23 cellular contexts compared by ENCODE assay signal in the genomic region with DNA sequence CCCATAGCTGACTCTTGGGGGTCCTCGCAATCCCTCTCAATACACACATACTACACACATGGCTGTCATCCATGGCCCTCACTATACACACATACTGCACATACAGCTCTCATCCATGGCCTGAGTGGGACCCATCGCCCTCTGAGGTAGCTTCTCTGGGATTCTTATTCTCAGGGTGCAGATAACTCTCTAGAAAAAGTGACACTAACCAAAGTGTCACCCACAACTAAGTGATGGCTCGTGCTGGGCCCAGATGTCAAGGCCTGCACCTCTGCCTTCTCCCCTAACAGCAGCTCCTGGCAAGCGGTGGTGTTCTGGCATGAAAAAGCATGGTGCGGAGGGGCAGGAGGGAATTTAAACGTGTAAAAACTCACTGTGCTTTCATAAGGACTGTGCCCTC.
A peak's percentile ranks its signal among the peaks of the same experiment; 100 is the strongest.
DNase-seq lines count a peak whose midpoint lies in the region; ATAC-seq and TF ChIP-seq lines count a peak whose summit lies in the region.
"Had no signal": no experiment of that assay in that cellular context is flagged by ENCODE, and none has a peak within 500 bp of the region (broad histone marks: within the 10 kb centered on the region; RNA-seq: fewer than 3 reads in every experiment).

No MANE protein-coding gene starts in this region.

- H3K27me3 Mint-ChIP-seq in CD8-positive, alpha-beta T cell (ENCODE audit: low read depth), result no peaks in the 10 kb centered on the region
- no peaks in the 10 kb centered on the region for H3K27me3 Mint-ChIP-seq in activated CD8-positive, alpha-beta T cell treated with anti-CD3 and anti-CD28 coated beads, Interleukin-2, amount 10 ng/mL, durations not matched to agents 7 days and 5 days (ENCODE audit: low read depth)
- H3K27me3 Mint-ChIP-seq in naive thymus-derived CD4-positive, alpha-beta T cell, result peaks cover 0 to 2% (median 0%) of the 10 kb centered on the region in 5 donors
- H3K27me3 Mint-ChIP-seq: activated CD8-positive, alpha-beta memory T cell treated with anti-CD3 and anti-CD28 coated beads, Interleukin-2, amount 10 ng/mL, durations not matched to agents 7 days and 5 days had no signal

- POLR2A ChIA-PET in CD8-positive, alpha-beta T cell (lab: Charles Lee), result interaction anchor here (0.9 to 1.2 kb wide), 3 partner anchors 211 to 260 kb away, joined by 3 to 4 read pairs (median 3); no protein-coding TSS in a partner anchor
- POLR2A ChIA-PET in activated CD8-positive, alpha-beta T cell treated with anti-CD3 and anti-CD28 coated beads, Interleukin-2, amount 10 ng/mL, durations not matched to agents 7 days and 5 days (lab: Charles Lee), result interaction anchor here (0.7 to 1.4 kb wide), 3 partner anchors 8 to 126 kb away, joined by 3 to 10 read pairs (median 5); no protein-coding TSS in a partner anchor
- POLR2A ChIA-PET in naive thymus-derived CD4-positive, alpha-beta T cell (lab: Charles Lee), result interaction anchor here (0.6 to 1.8 kb wide), 7 partner anchors 11 to 263 kb away, joined by 3 to 5 read pairs (median 4); no protein-coding TSS in a partner anchor

- no peak overlapping the region for H3K27ac ChIP-seq in CD8-positive, alpha-beta T cell (ENCODE audit: low read depth, low read length)
- peak overlapping the region; percentile 49 for H3K27ac ChIP-seq in naive thymus-derived CD4-positive, alpha-beta T cell (ENCODE audit: low read depth, low read length)
- H3K27ac ChIP-seq: brain microvascular endothelial cell, colonic mucosa, hepatocyte, lower lobe of right lung had no signal

- peak overlapping the region; percentile 18 for H3K27ac Mint-ChIP-seq in CD8-positive, alpha-beta T cell
- peak overlapping the region; percentile 12 for H3K27ac Mint-ChIP-seq in activated CD8-positive, alpha-beta T cell treated with anti-CD3 and anti-CD28 coated beads, Interleukin-2, amount 10 ng/mL, durations not matched to agents 7 days and 5 days
- H3K27ac Mint-ChIP-seq in naive thymus-derived CD4-positive, alpha-beta T cell, result peak overlapping the region in 8 of 9 donors; percentile 20 to 87 (median 62)

- no peaks in the 10 kb centered on the region for H3K9me3 Mint-ChIP-seq in CD8-positive, alpha-beta T cell
- no peaks in the 10 kb centered on the region for H3K9me3 Mint-ChIP-seq in activated CD8-positive, alpha-beta T cell treated with anti-CD3 and anti-CD28 coated beads, Interleukin-2, amount 10 ng/mL, durations not matched to agents 7 days and 5 days (ENCODE audit: insufficient read depth)
- peaks cover 0 to 3% (median 0%) of the 10 kb centered on the region in 11 donors for H3K9me3 Mint-ChIP-seq in naive thymus-derived CD4-positive, alpha-beta T cell

- intact Hi-C loops in CD8-positive, alpha-beta T cell (cut with DNase I, micrococcal nuclease), result no loop called here
- intact Hi-C loops in naive thymus-derived CD4-positive, alpha-beta T cell (cut with micrococcal nuclease), result loop anchor here in 1 of 2 donors (1.0 kb wide), 1 partner anchor 7 kb away; no protein-coding TSS in a partner anchor

- H3K4me3 ChIP-seq in CD8-positive, alpha-beta T cell (ENCODE audit: low read depth, low read length), result no peak overlapping the region
- H3K4me3 ChIP-seq in naive thymus-derived CD4-positive, alpha-beta T cell (ENCODE audit: low read length), result no peak overlapping the region
- H3K4me3 ChIP-seq: colonic mucosa, hepatocyte, lower lobe of right lung had no signal

- no peaks in the 10 kb centered on the region for H3K9me3 ChIP-seq in CD8-positive, alpha-beta T cell (ENCODE audit: low read length)
- no peaks in the 10 kb centered on the region for H3K9me3 ChIP-seq in naive thymus-derived CD4-positive, alpha-beta T cell (ENCODE audit: control insufficient read depth in 2 of 3, low read length in 3 of 3)
- H3K9me3 ChIP-seq: colonic mucosa, lower lobe of right lung had no signal

- no peaks in the 10 kb centered on the region for H3K27me3 ChIP-seq in CD8-positive, alpha-beta T cell (ENCODE audit: insufficient read depth, low read length)
- no peaks in the 10 kb centered on the region for H3K27me3 ChIP-seq in naive thymus-derived CD4-positive, alpha-beta T cell (ENCODE audit: control insufficient read depth in 2 of 2, insufficient read depth in 2 of 2, low read length in 2 of 2)
- H3K27me3 ChIP-seq: brain microvascular endothelial cell, colonic mucosa, hepatocyte had no signal

- no peak for TF ChIP-seq CTCF in CD8-positive, alpha-beta T cell (IDR thresholded peaks at IDR 0.05)
- TF ChIP-seq CTCF in GM13976 (IDR thresholded peaks at IDR 0.05; ENCODE audit: borderline replicate concordance, control extremely low read depth, extremely low read depth, insufficient read depth, missing control alignments), result no peak

- no peak for ATAC-seq in CD8-positive, alpha-beta T cell
- peak; percentile 33 for ATAC-seq in activated CD8-positive, alpha-beta T cell treated with anti-CD3 and anti-CD28 coated beads, Interleukin-2, amount 10 ng/mL, durations not matched to agents 7 days and 5 days
- ATAC-seq in naive thymus-derived CD4-positive, alpha-beta T cell, result peak; percentile 13
- ATAC-seq in GM19463 (IDR thresholded peaks at IDR 0.05; ENCODE audit: unreplicated experiment), result no peak
- ATAC-seq: activated CD8-positive, alpha-beta memory T cell treated with anti-CD3 and anti-CD28 coated beads, Interleukin-2, amount 10 ng/mL, durations not matched to agents 7 days and 5 days; lower lobe of right lung; right cardiac atrium had no signal

- peak; percentile 44 for DNase-seq in activated CD4-positive, alpha-beta T cell treated with anti-CD3 and anti-CD28 coated beads for 48 hours
- no peak for DNase-seq in activated CD4-positive, alpha-beta T cell treated with anti-CD3 and anti-CD28 coated beads, Interleukin-2, amount 50 U/mL, for 1 hour
- DNase-seq in CD8-positive, alpha-beta T cell, result no peak
- no peak for DNase-seq in activated CD8-positive, alpha-beta T cell treated with anti-CD3 and anti-CD28 coated beads, Interleukin-2, amount 10 ng/mL, durations not matched to agents 7 days and 5 days
- no peak for DNase-seq in naive thymus-derived CD4-positive, alpha-beta T cell
- DNase-seq in inferior parietal cortex (ENCODE audit: extremely low spot score) (no peak), GM13976 (ENCODE audit: low spot score) (no peak)
- DNase-seq: activated CD8-positive, alpha-beta memory T cell treated with anti-CD3 and anti-CD28 coated beads, Interleukin-2, amount 10 ng/mL, durations not matched to agents 7 days and 5 days; brain microvascular endothelial cell; colonic mucosa; DMS 273 treated with DMSO at 0.1 percent for 48 hours; GF-D8; HCEC 1CT; islet precursor cell; lower lobe of right lung; NCI-H1436; NCI-H2171; NCI-H526 treated with DMSO at 0.1 percent for 48 hours; right cardiac atrium; SHP77; T-helper 1 cell had no signal

- in situ Hi-C loops in GM13976 (cut with MboI; ENCODE audit: low sequenced_read_pairs, unreplicated experiment), result no loop called here

- no peaks in the 10 kb centered on the region for H3K36me3 ChIP-seq in CD8-positive, alpha-beta T cell (ENCODE audit: insufficient read depth, low read length)
- no peaks in the 10 kb centered on the region for H3K36me3 ChIP-seq in naive thymus-derived CD4-positive, alpha-beta T cell (ENCODE audit: control insufficient read depth in 2 of 3, insufficient read depth in 3 of 3, low read length in 3 of 3)
- H3K36me3 ChIP-seq: brain microvascular endothelial cell, colonic mucosa, lower lobe of right lung had no signal

- H3K36me3 Mint-ChIP-seq in CD8-positive, alpha-beta T cell, result no peaks in the 10 kb centered on the region
- no peaks in the 10 kb centered on the region for H3K36me3 Mint-ChIP-seq in activated CD8-positive, alpha-beta T cell treated with anti-CD3 and anti-CD28 coated beads, Interleukin-2, amount 10 ng/mL, durations not matched to agents 7 days and 5 days (ENCODE audit: low read depth)
- H3K36me3 Mint-ChIP-seq in naive thymus-derived CD4-positive, alpha-beta T cell, result peaks cover 0 to 3% (median 0%) of the 10 kb centered on the region in 5 donors

- CTCF ChIA-PET in CD8-positive, alpha-beta T cell (lab: Charles Lee), result interaction anchor here (1.0 to 4.2 kb wide), 6 partner anchors 10 to 262 kb away, joined by 3 to 14 read pairs (median 4); no protein-coding TSS in a partner anchor
- CTCF ChIA-PET in activated CD8-positive, alpha-beta T cell treated with anti-CD3 and anti-CD28 coated beads, Interleukin-2, amount 10 ng/mL, durations not matched to agents 7 days and 5 days (lab: Charles Lee), result interaction anchor here (0.8 to 2.9 kb wide), 7 partner anchors 10 to 213 kb away, joined by 3 to 33 read pairs (median 5); no protein-coding TSS in a partner anchor
- CTCF ChIA-PET in naive thymus-derived CD4-positive, alpha-beta T cell (lab: Charles Lee), result interaction anchor here (1.6 kb wide), 1 partner anchor 50 kb away, joined by 5 read pairs; no protein-coding TSS in a partner anchor

- H3K4me1 ChIP-seq in CD8-positive, alpha-beta T cell (ENCODE audit: insufficient read depth, low read length), result peaks cover 16% of the 10 kb centered on the region
- H3K4me1 ChIP-seq in naive thymus-derived CD4-positive, alpha-beta T cell (ENCODE audit: control insufficient read depth in 2 of 2, insufficient read depth in 2 of 2, low read length in 2 of 2), result peaks cover 3 to 15% of the 10 kb centered on the region in 2 donors
- H3K4me1 ChIP-seq: colonic mucosa, lower lobe of right lung had no signal

- peaks cover 20% of the 10 kb centered on the region for H3K4me1 Mint-ChIP-seq in CD8-positive, alpha-beta T cell (ENCODE audit: low read depth)
- H3K4me1 Mint-ChIP-seq in activated CD8-positive, alpha-beta T cell treated with anti-CD3 and anti-CD28 coated beads, Interleukin-2, amount 10 ng/mL, durations not matched to agents 7 days and 5 days (ENCODE audit: low read depth), result peaks cover 48% of the 10 kb centered on the region
- peaks cover 20 to 33% (median 23%) of the 10 kb centered on the region in 7 donors for H3K4me1 Mint-ChIP-seq in naive thymus-derived CD4-positive, alpha-beta T cell

- no peak overlapping the region for H3K4me3 Mint-ChIP-seq in CD8-positive, alpha-beta T cell
- no peak overlapping the region for H3K4me3 Mint-ChIP-seq in activated CD8-positive, alpha-beta T cell treated with anti-CD3 and anti-CD28 coated beads, Interleukin-2, amount 10 ng/mL, durations not matched to agents 7 days and 5 days
- H3K4me3 Mint-ChIP-seq in naive thymus-derived CD4-positive, alpha-beta T cell, result peak overlapping the region in 3 of 10 donors; percentile 46 to 70 (median 62)
- H3K4me3 Mint-ChIP-seq: activated CD8-positive, alpha-beta memory T cell treated with anti-CD3 and anti-CD28 coated beads, Interleukin-2, amount 10 ng/mL, durations not matched to agents 7 days and 5 days had no signal

Comparison
In these comparisons a context has a peak if more than half of its experiments do, and no peak if none do; other contexts are left out.
1. ATAC-seq: peak in activated CD8-positive, alpha-beta T cell treated with anti-CD3 and anti-CD28 coated beads, Interleukin-2, amount 10 ng/mL, durations not matched to agents 7 days and 5 days (single experiment) and naive thymus-derived CD4-positive, alpha-beta T cell (single experiment); none in CD8-positive, alpha-beta T cell (single experiment) and GM19463 (single experiment).
2. H3K27ac Mint-ChIP-seq: peak in every context shown above with its lines; median percentile 62 in naive thymus-derived CD4-positive, alpha-beta T cell; 18 in CD8-positive, alpha-beta T cell; 12 in activated CD8-positive, alpha-beta T cell treated with anti-CD3 and anti-CD28 coated beads, Interleukin-2, amount 10 ng/mL, durations not matched to agents 7 days and 5 days.